ENCODE assay signal across 8 cellular contexts in the genomic region with DNA sequence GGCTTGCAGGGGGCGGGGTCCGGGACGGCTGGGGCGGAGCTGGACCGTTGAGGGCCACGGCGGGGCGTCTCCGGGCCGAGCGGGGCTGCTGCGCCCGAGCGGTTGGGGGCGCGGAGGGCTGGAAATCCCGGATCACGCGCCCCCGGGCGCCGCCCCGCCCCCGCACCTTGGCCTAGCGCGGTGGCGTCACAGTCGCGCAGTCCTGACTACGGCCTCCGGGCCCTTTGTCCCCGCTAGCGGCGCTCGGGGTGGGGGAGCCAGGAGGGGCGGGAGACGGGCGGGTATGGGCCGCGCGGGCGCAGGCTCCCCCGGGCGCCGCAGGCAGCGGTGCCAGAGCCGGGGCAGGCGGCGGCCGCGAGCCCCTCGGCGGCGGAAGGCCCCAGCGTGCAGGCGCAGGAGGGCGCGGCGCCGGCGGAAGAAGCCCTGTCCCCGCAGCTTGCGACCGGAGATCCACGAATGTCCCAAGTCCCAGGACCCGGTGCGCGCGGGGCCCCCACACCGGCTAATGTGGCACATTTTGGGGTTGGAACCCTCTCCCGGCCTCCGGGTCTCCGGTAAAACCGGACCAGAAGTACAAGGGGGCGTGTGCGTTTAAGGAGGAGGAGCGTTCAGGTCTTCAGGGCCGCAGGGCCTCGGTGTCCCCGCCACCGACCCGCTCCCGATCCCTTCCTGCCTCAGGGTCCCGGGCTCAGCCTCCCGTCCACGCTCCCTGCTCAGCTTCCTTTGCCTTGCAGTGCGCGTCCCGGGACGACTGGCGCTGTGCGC. TPM values are rescaled to one million over a fixed set of nuclear protein-coding genes. Genes with fewer than 3 reads are reported as not detected.
DNase-seq lines count a peak whose midpoint lies in the region; ATAC-seq, FAIRE-seq and TF ChIP-seq lines count a peak whose summit lies in the region.

No MANE protein-coding gene starts in this region.

- peak overlapping the region; percentile 95 to 99 for H3K27ac ChIP-seq in kidney (ENCODE audit: low read depth in 2 of 2, low read length in 2 of 2)
- peak overlapping the region; percentile 92 to 100 (median 96) for H3K27ac ChIP-seq in spleen

- DNase-seq in GM06990 (ENCODE audit: extremely low read depth, insufficient read length) (peak; percentile 86), HEK293T (ENCODE audit: extremely low spot score) (peak; percentile 65), NCI-H1105 (lab: John Stamatoyannopoulos, UW) (peak; percentile 66), cerebellum (ENCODE audit: low spot score) (peak; percentile 84), kidney (peak; percentile 93), spleen (peak; percentile 93)
- peak; percentile 49 for DNase-seq in activated CD4-positive, CD25-positive, alpha-beta regulatory T cell treated with anti-CD3 and anti-CD28 coated beads, Interleukin-2, amount 50 U/mL, for 16 hours (ENCODE audit: low read depth, low spot score)

- TF ChIP-seq POLR2A in spleen (IDR thresholded peaks at IDR 0.05) = no peak

- TF ChIP-seq CTCF in GM06990 (IDR thresholded peaks at IDR 0.05; ENCODE audit: insufficient read depth, low read length, poor library complexity, severe bottlenecking) = no peak
- no peak for TF ChIP-seq CTCF in kidney (IDR thresholded peaks at IDR 0.05; ENCODE audit: borderline replicate concordance, extremely low read depth, insufficient read depth)
- peak in 1 of 11 experiments; percentile 8 for TF ChIP-seq CTCF in spleen (IDR thresholded peaks at IDR 0.05 in 8 of 11, conservative IDR thresholded peaks at IDR 0.05 in 3 of 11)

- 1 to 2% (median 2%) methylated on average over 45 to 92 of the region's 92 CpGs for WGBS in spleen, 5 donors

- no peaks in the 10 kb centered on the region for H3K27me3 ChIP-seq in GM06990 (replicated peaks; ENCODE audit: control insufficient read depth, insufficient read depth, low read length)
- no peaks in the 10 kb centered on the region for H3K27me3 ChIP-seq in spleen (replicated peaks in 1 of 7)

- no peak for ATAC-seq in HG03457 (IDR thresholded peaks at IDR 0.05; ENCODE audit: unreplicated experiment)

- H3K4me1 ChIP-seq in kidney (ENCODE audit: control insufficient read depth in 1 of 2, insufficient read depth in 1 of 2, low read depth in 1 of 2, low read length in 2 of 2) (peaks cover 22 to 26% of the 10 kb centered on the region in 2 donors), spleen (peaks cover 29 to 81% (median 72%) of the 10 kb centered on the region in 6 donors)

- CTCF ChIA-PET in HEK293T (lab: Yijun Ruan, JAX) = interaction anchor here (0.6 to 1.6 kb wide), 2 partner anchors 9 to 40 kb away, joined by 3 to 4 read pairs; no protein-coding TSS in a partner anchor

- H3K9ac ChIP-seq in kidney (ENCODE audit: low read length in 2 of 2) = peak overlapping the region; percentile 63 to 84

- intact Hi-C loops in kidney (cut with DNase I) (no loop called here), spleen (cut with DNase I; ENCODE audit: low total_unique reads) (no loop called here)

- H3K9me3 ChIP-seq in kidney (ENCODE audit: control insufficient read depth in 1 of 2, low read length in 2 of 2) (no peaks in the 10 kb centered on the region), spleen (no peaks in the 10 kb centered on the region)

- H3K36me3 ChIP-seq in GM06990 (ENCODE audit: control insufficient read depth, insufficient read depth, low read length) = peaks cover 17% of the 10 kb centered on the region
- peaks cover 2 to 10% of the 10 kb centered on the region in 2 donors for H3K36me3 ChIP-seq in kidney (ENCODE audit: control insufficient read depth in 1 of 2, insufficient read depth in 2 of 2, low read length in 2 of 2)
- H3K36me3 ChIP-seq in spleen = peaks cover 3 to 44% (median 36%) of the 10 kb centered on the region in 6 donors

- POLR2A ChIA-PET in HEK293T (lab: Yijun Ruan, JAX) = interaction anchor here (0.6 to 1.6 kb wide), 8 partner anchors 9 to 164 kb away, joined by 3 to 9 read pairs (median 3); no protein-coding TSS in a partner anchor

- H3K4me3 ChIP-seq in GM06990 (replicated peaks; ENCODE audit: low read depth, low read length) = peak overlapping the region; percentile 79
- peak overlapping the region; percentile 65 to 74 for H3K4me3 ChIP-seq in kidney (ENCODE audit: low read length in 2 of 2)
- H3K4me3 ChIP-seq in spleen = peak overlapping the region; percentile 67 to 88 (median 82)

- FAIRE-seq in kidney (lab: Jason Lieb, UNC) = no peak

TF ChIP-seq in HEK293T, 16 proteins besides CTCF, POLR2A, EP300 and RAD21:
- TF ChIP-seq SUZ12 (IDR thresholded peaks at IDR 0.05) = no peak
- TF ChIP-seq L3MBTL2 (conservative IDR thresholded peaks at IDR 0.05) = no peak
- no peak for TF ChIP-seq BHLHE40 (IDR thresholded peaks at IDR 0.05; ENCODE audit: borderline replicate concordance)
- no peak for TF ChIP-seq CTBP1 (IDR thresholded peaks at IDR 0.05; ENCODE audit: borderline replicate concordance)
- no peak for TF ChIP-seq FOXA1 (IDR thresholded peaks at IDR 0.05)
- TF ChIP-seq NFRKB (IDR thresholded peaks at IDR 0.05) = no peak
- no peak for TF ChIP-seq ARNT (IDR thresholded peaks at IDR 0.05)
- TF ChIP-seq SP1 (IDR thresholded peaks at IDR 0.05) = no peak
- no peak for TF ChIP-seq ELF4 (IDR thresholded peaks at IDR 0.05)

RNA-seq across cellular contexts. Expression of a gene that starts 0.8 kb away (rescaled TPM):
- 112 TPM for total RNA-seq in cerebellum
- 268 TPM for total RNA-seq in kidney
- 966 TPM for polyA plus RNA-seq in kidney (ENCODE audit: insufficient read depth, low read depth, low replicate concordance)
- total RNA-seq in spleen = 100 to 1,000 TPM; 138 to 275 (median 216) TPM
- 100 to 1,000 TPM; 480 to 562 (median 522) TPM for polyA plus RNA-seq in spleen

RNA-seq across cellular contexts. Expression of a gene that starts 9.5 kb away (rescaled TPM):
- total RNA-seq in cerebellum (28.6 TPM), kidney (158 TPM), spleen (100 to 1,000 TPM; 106 to 152 (median 123) TPM)
- polyA plus RNA-seq in kidney (ENCODE audit: insufficient read depth, low read depth, low replicate concordance) (189 TPM), spleen (100 to 1,000 TPM in 2 of 3 donors, 10 to 100 TPM in 1; 70.8 to 144 (median 105) TPM)

RNA-seq across cellular contexts. Expression of a gene that starts 37.7 kb away (rescaled TPM):
- total RNA-seq in cerebellum = 2.0 TPM
- 50.0 TPM for total RNA-seq in kidney
- 11.8 TPM for polyA plus RNA-seq in kidney (ENCODE audit: insufficient read depth, low read depth, low replicate concordance)
- 100 to 1,000 TPM; 161 to 258 (median 237) TPM for total RNA-seq in spleen
- 100 to 1,000 TPM; 205 to 356 (median 329) TPM for polyA plus RNA-seq in spleen

Comparison
In these comparisons a context has a peak if more than half of its experiments do, and no peak if none do; other contexts are left out.
1. RNA of a gene that starts 37.7 kb away (total RNA-seq): 161 to 258 TPM in spleen and 50.0 TPM in kidney (single experiment); 2.0 TPM in cerebellum (single experiment); every median in the first group is over 10 times any median in the second.
2. Peak in every context shown above with its lines, with median percentiles within 50 percentile points of each other: DNase-seq and H3K4me3 ChIP-seq.